24 cellular contexts compared by ENCODE assay signal in genomic region chr2:144304127-144304665, GRCh38.
"Had no signal": no experiment of that assay in that cellular context is flagged by ENCODE, and none has a peak within 500 bp of the region (broad histone marks: within the 10 kb centered on the region; RNA-seq: fewer than 3 reads in every experiment).

No MANE protein-coding gene starts in this region.

- H3K4me3 Mint-ChIP-seq: activated B cell treated with CpG ODN at 0.5 μM for 24 hours; activated CD4-positive, alpha-beta memory T cell treated with anti-CD3 and anti-CD28 coated beads for 36 hours; activated naive CD4-positive, alpha-beta T cell treated with anti-CD3 and anti-CD28 coated beads, Interleukin-2, amount 50 U/mL, for 24 hours; activated naive CD8-positive, alpha-beta T cell treated with anti-CD3 and anti-CD28 coated beads, Interleukin-2, amount 10 ng/mL, durations not matched to agents 7 days and 5 days had no signal

- H3K27me3 Mint-ChIP-seq: activated B cell treated with CpG ODN at 0.5 μM for 24 hours; activated CD4-positive, alpha-beta memory T cell treated with anti-CD3 and anti-CD28 coated beads for 36 hours; activated naive CD4-positive, alpha-beta T cell treated with anti-CD3 and anti-CD28 coated beads, Interleukin-2, amount 50 U/mL, for 24 hours; activated naive CD8-positive, alpha-beta T cell treated with anti-CD3 and anti-CD28 coated beads, Interleukin-2, amount 10 ng/mL, durations not matched to agents 7 days and 5 days had no signal

- H3K4me1 Mint-ChIP-seq: activated naive CD4-positive, alpha-beta T cell treated with anti-CD3 and anti-CD28 coated beads, Interleukin-2, amount 50 U/mL, for 24 hours; activated naive CD8-positive, alpha-beta T cell treated with anti-CD3 and anti-CD28 coated beads, Interleukin-2, amount 10 ng/mL, durations not matched to agents 7 days and 5 days had no signal

- DNase-seq: activated B cell treated with CpG ODN at 0.5 μM for 24 hours; activated CD4-positive, alpha-beta memory T cell treated with anti-CD3 and anti-CD28 coated beads for 36 hours; activated CD4-positive, alpha-beta T cell treated with anti-CD3 and anti-CD28 coated beads for 48 hours; activated CD4-positive, CD25-positive, alpha-beta regulatory T cell treated with anti-CD3 and anti-CD28 coated beads, Interleukin-2, amount 50 U/mL, for 72 hours; activated CD8-positive, alpha-beta memory T cell treated with anti-CD3 and anti-CD28 coated beads, Interleukin-2, amount 50 U/mL, for 4 hours; activated gamma-delta T cell; activated naive CD4-positive, alpha-beta T cell treated with Interleukin-2 at 50 U/mL for 16 hours; activated naive CD8-positive, alpha-beta T cell treated with anti-CD3 and anti-CD28 coated beads, Interleukin-2, amount 10 ng/mL, durations not matched to agents 7 days and 5 days; activated T-cell treated with anti-CD3 and anti-CD28 coated beads for 4 hours; amygdala; MM.1S; MV-4-11; NCI-H1092; NCI-H1436 treated with DMSO at 0.1 percent for 48 hours; NCI-H1694 treated with DMSO at 0.1 percent for 48 hours; NCI-H2029; NCI-H345; NCI-H524 treated with DMSO at 0.1 percent for 48 hours; PC-3; Peyer's patch; Right ventricle myocardium superior; SW 1271; T-helper 9 cell had no signal

- ATAC-seq: PC-3 had no signal

- H3K9me3 Mint-ChIP-seq: activated B cell treated with CpG ODN at 0.5 μM for 24 hours; activated CD4-positive, alpha-beta memory T cell treated with anti-CD3 and anti-CD28 coated beads for 36 hours; activated naive CD4-positive, alpha-beta T cell treated with anti-CD3 and anti-CD28 coated beads, Interleukin-2, amount 50 U/mL, for 24 hours had no signal

- H3K27ac Mint-ChIP-seq: activated B cell treated with CpG ODN at 0.5 μM for 24 hours; activated CD4-positive, alpha-beta memory T cell treated with anti-CD3 and anti-CD28 coated beads for 36 hours; activated naive CD4-positive, alpha-beta T cell treated with anti-CD3 and anti-CD28 coated beads, Interleukin-2, amount 50 U/mL, for 24 hours; activated naive CD8-positive, alpha-beta T cell treated with anti-CD3 and anti-CD28 coated beads, Interleukin-2, amount 10 ng/mL, durations not matched to agents 7 days and 5 days had no signal
